Comparison of ENCODE assay signal across 31 cellular contexts in genomic region chr14:61364243-61364642, GRCh38. TPM values are rescaled to one million over a fixed set of nuclear protein-coding genes. Genes with fewer than 3 reads are reported as not detected.
DNase-seq lines count a peak whose midpoint lies in the region; ATAC-seq, FAIRE-seq and TF ChIP-seq lines count a peak whose summit lies in the region.
"Had no signal": no experiment of that assay in that cellular context is flagged by ENCODE, and none has a peak within 500 bp of the region (broad histone marks: within the 10 kb centered on the region; RNA-seq: fewer than 3 reads in every experiment).

No MANE protein-coding gene starts in this region.

- FAIRE-seq in urothelium cell line (lab: Jason Lieb, UNC): peak; percentile 58
- FAIRE-seq: A549, GM12892, GM19239, H1, HepG2 had no signal

- no peaks in the 10 kb centered on the region for H3K27me3 ChIP-seq in effector memory CD4-positive, alpha-beta T cell (replicated peaks; ENCODE audit: control insufficient read depth, insufficient read depth, low read length, poor library complexity, severe bottlenecking)
- H3K27me3 ChIP-seq in MG63 (no peaks in the 10 kb centered on the region), adrenal gland (no peaks in the 10 kb centered on the region)
- H3K27me3 ChIP-seq: SJCRH30 had no signal

- 65 to 75% (median 68%) methylated on average over 2 of the region's 2 CpGs for WGBS in adrenal gland, 4 donors

- H3K27ac ChIP-seq in HEK293 (ENCODE audit: extremely low read depth, low read depth, low read length) (no peak overlapping the region), adrenal gland (no peak overlapping the region)
- peak overlapping the region; percentile 38 for H3K27ac ChIP-seq in effector memory CD4-positive, alpha-beta T cell (ENCODE audit: insufficient read depth, low read length, poor library complexity, severe bottlenecking)
- H3K27ac ChIP-seq: A549, SJCRH30 had no signal

- H3K9me3 Mint-ChIP-seq in activated T-cell treated with anti-CD3 and anti-CD28 coated beads, Interleukin-2, amount 50 U/mL, for 24 hours: no peaks in the 10 kb centered on the region
- no peaks in the 10 kb centered on the region for H3K9me3 Mint-ChIP-seq in activated T-cell treated with anti-CD3 and anti-CD28 coated beads, Interleukin-2, amount 50 U/mL, for 4 hours

- H3K27ac Mint-ChIP-seq in activated T-cell treated with anti-CD3 and anti-CD28 coated beads, Interleukin-2, amount 50 U/mL, for 24 hours: no peak overlapping the region
- H3K27ac Mint-ChIP-seq: CD4-positive, alpha-beta memory T cell had no signal

- H3K4me3 ChIP-seq in HEK293 (ENCODE audit: low read depth, low read length) (no peak overlapping the region), MG63 (no peak overlapping the region), adrenal gland (no peak overlapping the region)
- no peak overlapping the region for H3K4me3 ChIP-seq in effector memory CD4-positive, alpha-beta T cell (ENCODE audit: insufficient read depth, low read depth, low read length, poor library complexity, severe bottlenecking)
- H3K4me3 ChIP-seq: A549, SJCRH30 had no signal

- no peak for TF ChIP-seq CTCF in HEK293 (tag by site-specific recombination; IDR thresholded peaks at IDR 0.05)
- TF ChIP-seq CTCF in adrenal gland (IDR thresholded peaks at IDR 0.05): no peak

- no peak for TF ChIP-seq POLR2A in adrenal gland (IDR thresholded peaks at IDR 0.05)

- H3K4me1 Mint-ChIP-seq in activated T-cell treated with anti-CD3 and anti-CD28 coated beads, Interleukin-2, amount 50 U/mL, for 24 hours (ENCODE audit: low read depth): peaks cover 20% of the 10 kb centered on the region
- peaks cover 49% of the 10 kb centered on the region for H3K4me1 Mint-ChIP-seq in activated T-cell treated with anti-CD3 and anti-CD28 coated beads, Interleukin-2, amount 50 U/mL, for 4 hours (ENCODE audit: low read depth)

- CTCF ChIA-PET in HEK293 (lab: Yijun Ruan, JAX): interaction anchor here (0.5 kb wide), 1 partner anchor 166 kb away, joined by 3 read pairs; no protein-coding TSS in a partner anchor

- H3K9me3 ChIP-seq in HEK293 (ENCODE audit: control insufficient read depth, insufficient read depth, low read depth, low read length) (no peaks in the 10 kb centered on the region), MG63 (no peaks in the 10 kb centered on the region), adrenal gland (replicated peaks in 1 of 3) (no peaks in the 10 kb centered on the region)
- no peaks in the 10 kb centered on the region for H3K9me3 ChIP-seq in effector memory CD4-positive, alpha-beta T cell (ENCODE audit: control insufficient read depth, low read length)
- H3K9me3 ChIP-seq: A549, SJCRH30 had no signal

- no peak for ATAC-seq in activated T-cell treated with anti-CD3 and anti-CD28 coated beads, Interleukin-2, amount 50 U/mL, for 4 hours
- ATAC-seq: A549, HepG2, PC-3, Right ventricle myocardium inferior, SK-N-SH treated with all-trans-retinoic acid at 6 μM for 48 hours had no signal

- H3K36me3 ChIP-seq in HEK293 (ENCODE audit: control insufficient read depth in 2 of 2, insufficient read depth in 1 of 2, low read length in 2 of 2) (no peaks in the 10 kb centered on the region), MG63 (no peaks in the 10 kb centered on the region), adrenal gland (replicated peaks in 1 of 2) (no peaks in the 10 kb centered on the region)
- no peaks in the 10 kb centered on the region for H3K36me3 ChIP-seq in effector memory CD4-positive, alpha-beta T cell (ENCODE audit: control insufficient read depth, insufficient read depth, low read length)
- H3K36me3 ChIP-seq: SJCRH30 had no signal

- POLR2A ChIA-PET in HEK293 (lab: Yijun Ruan, JAX): no interaction called here

- no peaks in the 10 kb centered on the region for H3K27me3 Mint-ChIP-seq in activated T-cell treated with anti-CD3 and anti-CD28 coated beads, Interleukin-2, amount 50 U/mL, for 24 hours
- H3K27me3 Mint-ChIP-seq in activated T-cell treated with anti-CD3 and anti-CD28 coated beads, Interleukin-2, amount 50 U/mL, for 4 hours (ENCODE audit: low read depth): no peaks in the 10 kb centered on the region
- H3K27me3 Mint-ChIP-seq: CD4-positive, alpha-beta memory T cell had no signal

- intact Hi-C loops in adrenal gland (cut with DNase I): no loop called here

- DNase-seq in activated T-cell treated with anti-CD3 and anti-CD28 coated beads, Interleukin-2, amount 50 U/mL, for 24 hours: peak; percentile 25
- no peak for DNase-seq in activated T-cell treated with anti-CD3 and anti-CD28 coated beads, Interleukin-2, amount 50 U/mL, for 4 hours
- DNase-seq in effector memory CD4-positive, alpha-beta T cell: no peak
- DNase-seq in urothelium cell line (ENCODE audit: low spot score) (no peak), MG63 (no peak), adrenal gland (no peak)
- DNase-seq: AML-193; C1 segment of cervical spinal cord; CD4-positive, alpha-beta memory T cell; COR-L47; DMS53; HCEC 1CT; Karpas-422; NCI-H1092 treated with DMSO at 0.1 percent for 48 hours; NCI-H1436; NCI-H187; NCI-H2081 treated with DMSO at 0.1 percent for 48 hours; NCI-H2171; NCI-H345; NCI-H524 treated with DMSO at 0.1 percent for 48 hours; NCI-H774; PC-3; SJCRH30 had no signal

- no peak overlapping the region for H3K4me3 Mint-ChIP-seq in activated T-cell treated with anti-CD3 and anti-CD28 coated beads, Interleukin-2, amount 50 U/mL, for 24 hours
- no peak overlapping the region for H3K4me3 Mint-ChIP-seq in activated T-cell treated with anti-CD3 and anti-CD28 coated beads, Interleukin-2, amount 50 U/mL, for 4 hours
- H3K4me3 Mint-ChIP-seq: CD4-positive, alpha-beta memory T cell had no signal

- peaks cover 29% of the 10 kb centered on the region for H3K36me3 Mint-ChIP-seq in activated T-cell treated with anti-CD3 and anti-CD28 coated beads, Interleukin-2, amount 50 U/mL, for 24 hours (ENCODE audit: low read depth)
- H3K36me3 Mint-ChIP-seq in activated T-cell treated with anti-CD3 and anti-CD28 coated beads, Interleukin-2, amount 50 U/mL, for 4 hours (ENCODE audit: insufficient read depth): peaks cover 8% of the 10 kb centered on the region

- H3K4me1 ChIP-seq in HEK293 (ENCODE audit: control insufficient read depth, insufficient read depth, low read length) (peaks cover 5% of the 10 kb centered on the region), adrenal gland (replicated peaks in 1 of 2) (no peaks in the 10 kb centered on the region)
- H3K4me1 ChIP-seq in effector memory CD4-positive, alpha-beta T cell (ENCODE audit: control insufficient read depth, insufficient read depth, low read length, poor library complexity, severe bottlenecking): peaks cover 67% of the 10 kb centered on the region
- H3K4me1 ChIP-seq: SJCRH30 had no signal

TF ChIP-seq in HEK293, 187 proteins besides CTCF, POLR2A, EP300 and RAD21:
- TF ChIP-seq KLF10 (tag by site-specific recombination; IDR thresholded peaks at IDR 0.05) (no peak), ZNF146 (tag by site-specific recombination; IDR thresholded peaks at IDR 0.05) (no peak), ZNF18 (tag by site-specific recombination; IDR thresholded peaks at IDR 0.05) (peak; percentile 25; the same call in 1 of the 2 replicates)
TF ChIP-seq in HEK293: peak in this region for 1.

RNA-seq across cellular contexts. Expression of gene PRKCH, which starts 42.9 kb away (rescaled TPM):
- total RNA-seq in activated T-cell treated with anti-CD3 and anti-CD28 coated beads, Interleukin-2, amount 50 U/mL, for 4 hours: 100 to 1,000 TPM; 109 to 141 (median 134) TPM
- 5.3 and 6.0 TPM in 2 replicates for total RNA-seq in MG63 (2014; rRNA removed; shearing (Covaris generic); ENCODE audit: low replicate concordance)
- total RNA-seq in adrenal gland: 10 to 100 TPM; 13.6 to 28.1 (median 19.3) TPM
- 10 to 100 TPM in 1 of 3 donors, 1 to 10 TPM in 2; 7.8 to 11.6 (median 9.9) TPM for polyA plus RNA-seq in adrenal gland
